In the genomic region with DNA sequence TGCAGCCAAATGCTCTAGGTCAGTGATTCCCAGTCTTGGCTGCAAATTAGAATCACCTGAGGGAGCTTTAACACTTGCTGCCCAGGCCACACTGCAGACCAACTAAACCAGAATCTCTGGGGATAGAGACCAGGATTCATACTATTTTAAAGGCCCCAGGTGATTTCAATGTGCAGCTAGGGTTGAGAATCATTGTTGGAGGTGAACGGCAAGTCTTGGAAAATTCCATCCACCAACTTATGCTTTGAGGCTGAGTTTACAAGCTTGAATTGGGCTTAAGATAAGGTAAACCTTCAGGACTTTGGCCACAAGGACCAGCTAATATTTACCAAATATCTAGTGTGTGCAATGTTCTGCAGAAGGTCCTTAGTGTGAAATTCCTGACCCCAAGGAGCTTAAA, we compare ENCODE assay signal across 28 cellular contexts. TPM values are rescaled to one million over a fixed set of nuclear protein-coding genes. Genes with fewer than 3 reads are reported as not detected.
"Had no signal": no experiment of that assay in that cellular context is flagged by ENCODE, and none has a peak within 500 bp of the region (broad histone marks: within the 10 kb centered on the region; RNA-seq: fewer than 3 reads in every experiment).

No MANE protein-coding gene starts in this region.

- H3K27me3 Mint-ChIP-seq: naive B cell; natural killer cell treated with Interleukin-12 subunit alpha and Interleukin-12 subunit beta and Interleukin-15 and Interleukin-18, amount 100 ng/mL, for 72 hours; progenitor cell of endocrine pancreas; stimulated activated naive B cell treated with anti-CD40 and anti-IgM and Interleukin-4, amounts not matched to agents 10 μg/mL and 1 μg/mL and 100 μg/mL, for 72 hours; stimulated activated naive CD8-positive, alpha-beta T cell treated with anti-CD3 and anti-CD28 coated beads, Interleukin-15, Interleukin-2, amounts not matched to agents 100 ng/mL and 50 ng/mL, for 24 hours had no signal

- H3K27ac ChIP-seq: neutrophil, pancreas, psoas muscle, right lobe of liver, sigmoid colon, stomach, suprapubic skin, testis, tibial nerve, upper lobe of left lung, vagina had no signal

- H3K27ac Mint-ChIP-seq: naive thymus-derived CD8-positive, alpha-beta T cell; natural killer cell treated with Interleukin-12 subunit alpha and Interleukin-12 subunit beta and Interleukin-15 and Interleukin-18, amount 100 ng/mL, for 72 hours; progenitor cell of endocrine pancreas; stimulated activated effector memory CD8-positive, alpha-beta T cell treated with anti-CD3 and anti-CD28 coated beads, Interleukin-12 subunit alpha, Interleukin-12 subunit beta, amount 100 ng/mL, for 72 hours; stimulated activated naive B cell treated with anti-CD40 and anti-IgM and Interleukin-4, amounts not matched to agents 10 μg/mL and 1 μg/mL and 100 μg/mL, for 72 hours; stimulated activated naive CD8-positive, alpha-beta T cell treated with anti-CD3 and anti-CD28 coated beads, Interleukin-15, Interleukin-2, amounts not matched to agents 100 ng/mL and 50 ng/mL, for 24 hours had no signal

- H3K9me3 ChIP-seq: neutrophil, pancreas, psoas muscle, right lobe of liver, sigmoid colon, stomach, suprapubic skin, testis, tibial nerve, upper lobe of left lung, vagina had no signal

- DNase-seq: naive B cell; naive thymus-derived CD8-positive, alpha-beta T cell; nucleus accumbens; pancreas; psoas muscle; right cardiac atrium; right lobe of liver; sigmoid colon; small intestine; stimulated activated CD4-positive, alpha-beta T cell treated with anti-CD3 and anti-CD28 coated beads, Interleukin-15, amount 100 ng/mL, for 24 hours; stimulated activated CD4-positive, alpha-beta T cell treated with anti-CD3 and anti-CD28 coated beads, Interleukin-2, amount 100 ng/mL, for 24 hours; stimulated activated CD4-positive, alpha-beta T cell treated with anti-CD3 and anti-CD28 coated beads, Interleukin-2, amount 100 ng/mL, for 48 hours; stimulated activated CD4-positive, alpha-beta T cell treated with anti-CD3 and anti-CD28 coated beads, Interleukin-4, amount 100 ng/mL, for 24 hours; stimulated activated naive B cell treated with anti-CD40 and anti-IgM and Interleukin-4, amounts not matched to agents 10 μg/mL and 1 μg/mL and 100 μg/mL, for 72 hours; stimulated activated naive CD4-positive, alpha-beta T cell treated with Interleukin-2 at 50 U/mL for 16 hours; stomach; testis; trophoblast cell; upper lobe of left lung had no signal

- H3K4me3 ChIP-seq: pancreas, psoas muscle, right lobe of liver, sigmoid colon, stomach, suprapubic skin, testis, tibial nerve, upper lobe of left lung, vagina had no signal

- H3K9me3 Mint-ChIP-seq: naive thymus-derived CD8-positive, alpha-beta T cell; natural killer cell treated with Interleukin-12 subunit alpha and Interleukin-12 subunit beta and Interleukin-15 and Interleukin-18, amount 100 ng/mL, for 72 hours; stimulated activated effector memory CD8-positive, alpha-beta T cell treated with anti-CD3 and anti-CD28 coated beads, Interleukin-12 subunit alpha, Interleukin-12 subunit beta, amount 100 ng/mL, for 72 hours; stimulated activated naive B cell treated with anti-CD40 and anti-IgM and Interleukin-4, amounts not matched to agents 10 μg/mL and 1 μg/mL and 100 μg/mL, for 72 hours; stimulated activated naive CD8-positive, alpha-beta T cell treated with anti-CD3 and anti-CD28 coated beads, Interleukin-15, Interleukin-2, amounts not matched to agents 100 ng/mL and 50 ng/mL, for 24 hours had no signal

- H3K36me3 Mint-ChIP-seq: naive B cell; naive thymus-derived CD8-positive, alpha-beta T cell; natural killer cell treated with Interleukin-12 subunit alpha and Interleukin-12 subunit beta and Interleukin-15 and Interleukin-18, amount 100 ng/mL, for 72 hours; stimulated activated effector memory CD8-positive, alpha-beta T cell treated with anti-CD3 and anti-CD28 coated beads, Interleukin-12 subunit alpha, Interleukin-12 subunit beta, amount 100 ng/mL, for 72 hours; stimulated activated naive B cell treated with anti-CD40 and anti-IgM and Interleukin-4, amounts not matched to agents 10 μg/mL and 1 μg/mL and 100 μg/mL, for 72 hours had no signal

- H3K36me3 ChIP-seq: neutrophil, pancreas, right lobe of liver, stomach, suprapubic skin, tibial nerve, upper lobe of left lung, vagina had no signal

- H3K27me3 ChIP-seq: pancreas, right lobe of liver, sigmoid colon, stomach, suprapubic skin, testis, tibial nerve, upper lobe of left lung, vagina had no signal

- H3K4me1 Mint-ChIP-seq: naive B cell; naive thymus-derived CD8-positive, alpha-beta T cell; stimulated activated effector memory CD8-positive, alpha-beta T cell treated with anti-CD3 and anti-CD28 coated beads, Interleukin-12 subunit alpha, Interleukin-12 subunit beta, amount 100 ng/mL, for 72 hours; stimulated activated naive B cell treated with anti-CD40 and anti-IgM and Interleukin-4, amounts not matched to agents 10 μg/mL and 1 μg/mL and 100 μg/mL, for 72 hours had no signal

- FAIRE-seq: pancreas, small intestine, urothelium cell line had no signal

- H3K4me1 ChIP-seq: pancreas, psoas muscle, right lobe of liver, stomach, suprapubic skin, testis, tibial nerve, upper lobe of left lung, vagina had no signal

- H3K4me3 Mint-ChIP-seq: naive B cell; naive thymus-derived CD8-positive, alpha-beta T cell; natural killer cell treated with Interleukin-12 subunit alpha and Interleukin-12 subunit beta and Interleukin-15 and Interleukin-18, amount 100 ng/mL, for 72 hours; stimulated activated effector memory CD8-positive, alpha-beta T cell treated with anti-CD3 and anti-CD28 coated beads, Interleukin-12 subunit alpha, Interleukin-12 subunit beta, amount 100 ng/mL, for 72 hours; stimulated activated naive B cell treated with anti-CD40 and anti-IgM and Interleukin-4, amounts not matched to agents 10 μg/mL and 1 μg/mL and 100 μg/mL, for 72 hours; stimulated activated naive CD8-positive, alpha-beta T cell treated with anti-CD3 and anti-CD28 coated beads, Interleukin-15, Interleukin-2, amounts not matched to agents 100 ng/mL and 50 ng/mL, for 24 hours had no signal

RNA-seq across cellular contexts. Expression of a gene that starts 27.5 kb away (rescaled TPM):
- total RNA-seq: naive thymus-derived CD8-positive, alpha-beta T cell had no signal
- polyA plus RNA-seq: naive thymus-derived CD8-positive, alpha-beta T cell had no signal
